In genomic region chr19:7258042-7258839, GRCh38 we compare ENCODE assay signal across 17 cellular contexts.
"Had no signal": no experiment of that assay in that cellular context is flagged by ENCODE, and none has a peak within 500 bp of the region (broad histone marks: within the 10 kb centered on the region; RNA-seq: fewer than 3 reads in every experiment).

No MANE protein-coding gene starts in this region.

- H3K4me1 Mint-ChIP-seq: activated CD4-positive, alpha-beta T cell treated with anti-CD3 and anti-CD28 coated beads, Interleukin-2, amount 10 ng/mL, durations not matched to agents 7 days and 5 days; activated naive CD4-positive, alpha-beta T cell treated with anti-CD3 and anti-CD28 coated beads, Interleukin-2, amount 10 ng/mL, durations not matched to agents 7 days and 5 days; activated naive CD8-positive, alpha-beta T cell treated with anti-CD3 and anti-CD28 coated beads, Interleukin-2, amount 50 U/mL, for 24 hours; naive thymus-derived CD8-positive, alpha-beta T cell had no signal

- H3K4me3 ChIP-seq: heart right ventricle, SK-N-MC, transverse colon had no signal

- DNase-seq: activated CD4-positive, alpha-beta T cell treated with anti-CD3 and anti-CD28 coated beads, Interleukin-2, amount 10 ng/mL, durations not matched to agents 7 days and 5 days; activated CD8-positive, alpha-beta T cell treated with anti-CD3 and anti-CD28 coated beads, Interleukin-2, amount 10 ng/mL, durations not matched to agents 7 days and 5 days; activated naive CD4-positive, alpha-beta T cell treated with anti-CD3 and anti-CD28 coated beads, Interleukin-2, amount 10 ng/mL, durations not matched to agents 7 days and 5 days; activated naive CD8-positive, alpha-beta T cell treated with anti-CD3 and anti-CD28 coated beads, Interleukin-2, amount 50 U/mL, for 24 hours; activated T-cell treated with anti-CD3 and anti-CD28 coated beads, Interleukin-2, amount 50 U/mL, for 24 hours; cerebellar nuclear complex; effector CD4-positive, alpha-beta T cell; heart right ventricle; mesenchymal stem cell; naive thymus-derived CD8-positive, alpha-beta T cell; stimulated activated CD4-positive, alpha-beta T cell treated with anti-CD3 and anti-CD28 coated beads, Interleukin-2, amount 100 ng/mL, for 24 hours; stimulated activated naive CD4-positive, alpha-beta T cell treated with Interleukin-2 at 50 U/mL for 16 hours; T1000; transverse colon had no signal

- FAIRE-seq: frontal cortex had no signal

- H3K9me3 Mint-ChIP-seq: activated CD4-positive, alpha-beta T cell treated with anti-CD3 and anti-CD28 coated beads, Interleukin-2, amount 10 ng/mL, durations not matched to agents 7 days and 5 days; activated naive CD4-positive, alpha-beta T cell treated with anti-CD3 and anti-CD28 coated beads, Interleukin-2, amount 10 ng/mL, durations not matched to agents 7 days and 5 days; activated naive CD8-positive, alpha-beta T cell treated with anti-CD3 and anti-CD28 coated beads, Interleukin-2, amount 50 U/mL, for 24 hours; activated T-cell treated with anti-CD3 and anti-CD28 coated beads, Interleukin-2, amount 50 U/mL, for 24 hours; activated T-helper 2 cell treated with anti-CD3 and anti-CD28 coated beads, Interferon-gamma antibody, Interleukin-2, Interleukin-4, amounts not matched to agents 10 μg/mL and 5 μg/mL and 100 μg/mL, durations not matched to agents 14 hours and 24 hours and 36 hours; naive thymus-derived CD8-positive, alpha-beta T cell had no signal

- H3K36me3 ChIP-seq: transverse colon had no signal

- H3K9me3 ChIP-seq: heart right ventricle, transverse colon had no signal

- H3K27me3 Mint-ChIP-seq: activated CD4-positive, alpha-beta T cell treated with anti-CD3 and anti-CD28 coated beads, Interleukin-2, amount 10 ng/mL, durations not matched to agents 7 days and 5 days; activated naive CD8-positive, alpha-beta T cell treated with anti-CD3 and anti-CD28 coated beads, Interleukin-2, amount 50 U/mL, for 24 hours; activated T-cell treated with anti-CD3 and anti-CD28 coated beads, Interleukin-2, amount 50 U/mL, for 24 hours had no signal

- H3K36me3 Mint-ChIP-seq: activated naive CD4-positive, alpha-beta T cell treated with anti-CD3 and anti-CD28 coated beads, Interleukin-2, amount 10 ng/mL, durations not matched to agents 7 days and 5 days; naive thymus-derived CD8-positive, alpha-beta T cell had no signal

- H3K27ac ChIP-seq: transverse colon had no signal

- H3K4me3 Mint-ChIP-seq: activated CD4-positive, alpha-beta T cell treated with anti-CD3 and anti-CD28 coated beads, Interleukin-2, amount 10 ng/mL, durations not matched to agents 7 days and 5 days; activated CD8-positive, alpha-beta T cell treated with anti-CD3 and anti-CD28 coated beads, Interleukin-2, amount 10 ng/mL, durations not matched to agents 7 days and 5 days; activated naive CD4-positive, alpha-beta T cell treated with anti-CD3 and anti-CD28 coated beads, Interleukin-2, amount 10 ng/mL, durations not matched to agents 7 days and 5 days; activated naive CD8-positive, alpha-beta T cell treated with anti-CD3 and anti-CD28 coated beads, Interleukin-2, amount 50 U/mL, for 24 hours; activated T-cell treated with anti-CD3 and anti-CD28 coated beads, Interleukin-2, amount 50 U/mL, for 24 hours; naive thymus-derived CD8-positive, alpha-beta T cell had no signal

- H3K27me3 ChIP-seq: heart right ventricle, transverse colon had no signal

- H3K27ac Mint-ChIP-seq: activated CD4-positive, alpha-beta T cell treated with anti-CD3 and anti-CD28 coated beads, Interleukin-2, amount 10 ng/mL, durations not matched to agents 7 days and 5 days; activated CD8-positive, alpha-beta T cell treated with anti-CD3 and anti-CD28 coated beads, Interleukin-2, amount 10 ng/mL, durations not matched to agents 7 days and 5 days; activated naive CD4-positive, alpha-beta T cell treated with anti-CD3 and anti-CD28 coated beads, Interleukin-2, amount 10 ng/mL, durations not matched to agents 7 days and 5 days; activated naive CD8-positive, alpha-beta T cell treated with anti-CD3 and anti-CD28 coated beads, Interleukin-2, amount 50 U/mL, for 24 hours; activated T-cell treated with anti-CD3 and anti-CD28 coated beads, Interleukin-2, amount 50 U/mL, for 24 hours; activated T-helper 2 cell treated with anti-CD3 and anti-CD28 coated beads, Interferon-gamma antibody, Interleukin-2, Interleukin-4, amounts not matched to agents 10 μg/mL and 5 μg/mL and 100 μg/mL, durations not matched to agents 14 hours and 24 hours and 36 hours had no signal
